Comparison of ENCODE assay signal across 9 cellular contexts in genomic region chr15:31341501-31342195, GRCh38. TPM values are rescaled to one million over a fixed set of nuclear protein-coding genes. Genes with fewer than 3 reads are reported as not detected.
DNase-seq lines count a peak whose midpoint lies in the region; ATAC-seq and TF ChIP-seq lines count a peak whose summit lies in the region.
"Had no signal": no experiment of that assay in that cellular context is flagged by ENCODE, and none has a peak within 500 bp of the region (broad histone marks: within the 10 kb centered on the region; RNA-seq: fewer than 3 reads in every experiment).

No MANE protein-coding gene starts in this region.

- no peaks in the 10 kb centered on the region for H3K27me3 Mint-ChIP-seq in CD14-positive monocyte (ENCODE audit: low read depth in 3 of 3)
- H3K27me3 Mint-ChIP-seq in IgD-negative memory B cell: peaks cover 1% of the 10 kb centered on the region
- no peaks in the 10 kb centered on the region for H3K27me3 Mint-ChIP-seq in activated naive CD8-positive, alpha-beta T cell treated with anti-CD3 and anti-CD28 coated beads, Interleukin-2, amount 10 ng/mL, durations not matched to agents 7 days and 5 days
- H3K27me3 Mint-ChIP-seq in naive thymus-derived CD8-positive, alpha-beta T cell: no peaks in the 10 kb centered on the region

- H3K27ac Mint-ChIP-seq in CD14-positive monocyte: peak overlapping the region in 5 of 7 donors; percentile 36 to 85 (median 63)
- H3K27ac Mint-ChIP-seq in IgD-negative memory B cell: peak overlapping the region; percentile 83 to 92 (median 85)
- H3K27ac Mint-ChIP-seq in activated naive CD8-positive, alpha-beta T cell treated with anti-CD3 and anti-CD28 coated beads, Interleukin-2, amount 10 ng/mL, durations not matched to agents 7 days and 5 days: peak overlapping the region; percentile 100
- peak overlapping the region; percentile 95 to 100 (median 98) for H3K27ac Mint-ChIP-seq in naive thymus-derived CD8-positive, alpha-beta T cell
- H3K27ac Mint-ChIP-seq: nephron progenitor cell had no signal

- H3K4me1 Mint-ChIP-seq in CD14-positive monocyte (peaks cover 91% of the 10 kb centered on the region), IgD-negative memory B cell (peaks cover 71 to 78% (median 73%) of the 10 kb centered on the region in 3 donors)
- H3K4me1 Mint-ChIP-seq in activated naive CD8-positive, alpha-beta T cell treated with anti-CD3 and anti-CD28 coated beads, Interleukin-2, amount 10 ng/mL, durations not matched to agents 7 days and 5 days: peaks cover 86% of the 10 kb centered on the region
- peaks cover 57 to 100% (median 99%) of the 10 kb centered on the region in 4 donors for H3K4me1 Mint-ChIP-seq in naive thymus-derived CD8-positive, alpha-beta T cell

- no peaks in the 10 kb centered on the region; the same call in 1 of the 2 replicates for H3K36me3 ChIP-seq in H7 (replicated peaks; ENCODE audit: control insufficient read depth, insufficient read depth, low read length)

- no peak for DNase-seq in CD14-positive monocyte (ENCODE audit: low spot score)
- no peak for DNase-seq in activated naive CD8-positive, alpha-beta T cell treated with anti-CD3 and anti-CD28 coated beads, Interleukin-2, amount 10 ng/mL, durations not matched to agents 7 days and 5 days
- DNase-seq in naive thymus-derived CD8-positive, alpha-beta T cell: peak in 4 of 10 donors; percentile 57 to 75 (median 66)
- no peak for DNase-seq in NCI-H2081 treated with DMSO at 0.1 percent for 48 hours (lab: John Stamatoyannopoulos, UW)
- DNase-seq in H7: no peak
- DNase-seq in glomerular visceral epithelial cell (ENCODE audit: extremely low spot score): no peak
- DNase-seq in OCI-M1 (lab: John Stamatoyannopoulos, UW): no peak
- DNase-seq: nephron progenitor cell had no signal

- no peak for TF ChIP-seq CTCF in CD14-positive monocyte (IDR thresholded peaks at IDR 0.05)

- ATAC-seq in activated naive CD8-positive, alpha-beta T cell treated with anti-CD3 and anti-CD28 coated beads, Interleukin-2, amount 10 ng/mL, durations not matched to agents 7 days and 5 days (ENCODE audit: low read depth): no peak
- peak; percentile 29 to 55 for ATAC-seq in naive thymus-derived CD8-positive, alpha-beta T cell

- H3K27me3 ChIP-seq in H7 (ENCODE audit: control insufficient read depth, insufficient read depth, low read length): no peaks in the 10 kb centered on the region

- H3K4me3 ChIP-seq in H7 (ENCODE audit: insufficient read depth, low read depth, low read length): no peak overlapping the region

- no peaks in the 10 kb centered on the region for H3K9me3 Mint-ChIP-seq in CD14-positive monocyte
- H3K9me3 Mint-ChIP-seq in IgD-negative memory B cell: no peaks in the 10 kb centered on the region
- no peaks in the 10 kb centered on the region for H3K9me3 Mint-ChIP-seq in activated naive CD8-positive, alpha-beta T cell treated with anti-CD3 and anti-CD28 coated beads, Interleukin-2, amount 10 ng/mL, durations not matched to agents 7 days and 5 days
- no peaks in the 10 kb centered on the region for H3K9me3 Mint-ChIP-seq in naive thymus-derived CD8-positive, alpha-beta T cell
- H3K9me3 Mint-ChIP-seq: nephron progenitor cell had no signal

- intact Hi-C loops in CD14-positive monocyte (cut with micrococcal nuclease): no loop called here

- POLR2A ChIA-PET in activated naive CD8-positive, alpha-beta T cell treated with anti-CD3 and anti-CD28 coated beads, Interleukin-2, amount 10 ng/mL, durations not matched to agents 7 days and 5 days (lab: Charles Lee): interaction anchor here (0.8 to 18.1 kb wide), 5 partner anchors 8 to 94 kb away, joined by 4 to 390 read pairs (median 5); partner anchors contain the start of gene KLF13
- POLR2A ChIA-PET in naive thymus-derived CD8-positive, alpha-beta T cell (lab: Charles Lee): interaction anchor here (0.8 to 36.8 kb wide), 11 partner anchors 9 to 147 kb away, joined by 3 to 915 read pairs (median 6); partner anchors contain the start of gene KLF13

- H3K36me3 Mint-ChIP-seq in CD14-positive monocyte: peaks cover 13 to 69% of the 10 kb centered on the region in 2 donors
- H3K36me3 Mint-ChIP-seq in IgD-negative memory B cell: peaks cover 7% of the 10 kb centered on the region
- H3K36me3 Mint-ChIP-seq in activated naive CD8-positive, alpha-beta T cell treated with anti-CD3 and anti-CD28 coated beads, Interleukin-2, amount 10 ng/mL, durations not matched to agents 7 days and 5 days: peaks cover 14% of the 10 kb centered on the region
- peaks cover 0 to 16% (median 0%) of the 10 kb centered on the region in 3 donors for H3K36me3 Mint-ChIP-seq in naive thymus-derived CD8-positive, alpha-beta T cell

- H3K4me3 Mint-ChIP-seq in CD14-positive monocyte: no peak overlapping the region
- peak overlapping the region; percentile 8 to 92 (median 86) for H3K4me3 Mint-ChIP-seq in IgD-negative memory B cell
- peak overlapping the region; percentile 95 for H3K4me3 Mint-ChIP-seq in activated naive CD8-positive, alpha-beta T cell treated with anti-CD3 and anti-CD28 coated beads, Interleukin-2, amount 10 ng/mL, durations not matched to agents 7 days and 5 days
- H3K4me3 Mint-ChIP-seq in naive thymus-derived CD8-positive, alpha-beta T cell: peak overlapping the region; percentile 44 to 98 (median 83)
- H3K4me3 Mint-ChIP-seq: nephron progenitor cell had no signal

RNA-seq across cellular contexts. Expression of gene KLF13, which starts 15.0 kb away (rescaled TPM):
- 10 to 100 TPM; 22.5 to 28.0 TPM for polyA plus RNA-seq in CD14-positive monocyte
- 81.4 TPM for polyA plus RNA-seq in IgD-negative memory B cell
- 100 to 1,000 TPM; 230 to 252 TPM for total RNA-seq in activated naive CD8-positive, alpha-beta T cell treated with anti-CD3 and anti-CD28 coated beads, Interleukin-2, amount 10 ng/mL, durations not matched to agents 7 days and 5 days
- 100 to 1,000 TPM; 240 to 244 TPM for total RNA-seq in naive thymus-derived CD8-positive, alpha-beta T cell
- 100 to 1,000 TPM in 1 of 3 donors, 10 to 100 TPM in 2; 70.1 to 102 (median 93.7) TPM for polyA plus RNA-seq in naive thymus-derived CD8-positive, alpha-beta T cell
- 29.5 and 36.5 TPM in 2 replicates for total RNA-seq in H7 (2014; rRNA removed; shearing (Covaris generic))

Comparison
In these comparisons a context has a peak if more than half of its experiments do, and no peak if none do; other contexts are left out.
1. H3K4me3 Mint-ChIP-seq: peak in IgD-negative memory B cell (4 of 4), activated naive CD8-positive, alpha-beta T cell treated with anti-CD3 and anti-CD28 coated beads, Interleukin-2, amount 10 ng/mL, durations not matched to agents 7 days and 5 days (single experiment) and naive thymus-derived CD8-positive, alpha-beta T cell (10 of 10); none in CD14-positive monocyte (0 of 2).
2. Peak in every context shown above with its lines, with median percentiles within 50 percentile points of each other: H3K27ac Mint-ChIP-seq.